1 cellular context compared by ENCODE assay signal in genomic region chr1:201769072-201769471, GRCh38.
TF ChIP-seq lines count a peak whose summit lies in the region.

No MANE protein-coding gene starts in this region.

TF ChIP-seq in GM23338, 12 proteins besides CTCF, POLR2A, EP300 and RAD21 (continued from another document):
- no peak for TF ChIP-seq ZNF462 (CRISPR knock-in tag; IDR thresholded peaks at IDR 0.05)
TF ChIP-seq in GM23338: peak in this region for 0.
